1 cellular context compared by ENCODE assay signal in the genomic region with DNA sequence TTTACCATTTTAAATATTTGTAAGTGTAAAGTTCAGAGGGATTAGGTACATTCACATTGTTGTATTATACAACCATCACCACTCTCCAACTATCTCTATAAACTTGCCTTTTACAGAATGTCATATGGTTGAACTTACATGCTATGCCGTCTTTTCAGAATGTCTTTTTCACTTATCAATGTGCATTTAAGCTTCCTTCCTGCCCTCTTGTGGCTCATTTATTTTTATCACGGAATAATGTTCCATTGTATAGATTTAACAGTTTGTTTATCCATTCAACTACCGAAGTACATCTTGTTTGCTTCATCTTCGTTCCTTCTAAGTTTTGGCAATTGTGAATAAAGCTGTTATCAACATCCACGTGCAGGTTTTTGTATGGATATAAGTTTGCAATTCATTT.
TF ChIP-seq lines count a peak whose summit lies in the region.

No MANE protein-coding gene starts in this region.

TF ChIP-seq in HCT116, 20 proteins besides CTCF, POLR2A, EP300 and RAD21 (continued from another document):
- TF ChIP-seq, protein P1, sequence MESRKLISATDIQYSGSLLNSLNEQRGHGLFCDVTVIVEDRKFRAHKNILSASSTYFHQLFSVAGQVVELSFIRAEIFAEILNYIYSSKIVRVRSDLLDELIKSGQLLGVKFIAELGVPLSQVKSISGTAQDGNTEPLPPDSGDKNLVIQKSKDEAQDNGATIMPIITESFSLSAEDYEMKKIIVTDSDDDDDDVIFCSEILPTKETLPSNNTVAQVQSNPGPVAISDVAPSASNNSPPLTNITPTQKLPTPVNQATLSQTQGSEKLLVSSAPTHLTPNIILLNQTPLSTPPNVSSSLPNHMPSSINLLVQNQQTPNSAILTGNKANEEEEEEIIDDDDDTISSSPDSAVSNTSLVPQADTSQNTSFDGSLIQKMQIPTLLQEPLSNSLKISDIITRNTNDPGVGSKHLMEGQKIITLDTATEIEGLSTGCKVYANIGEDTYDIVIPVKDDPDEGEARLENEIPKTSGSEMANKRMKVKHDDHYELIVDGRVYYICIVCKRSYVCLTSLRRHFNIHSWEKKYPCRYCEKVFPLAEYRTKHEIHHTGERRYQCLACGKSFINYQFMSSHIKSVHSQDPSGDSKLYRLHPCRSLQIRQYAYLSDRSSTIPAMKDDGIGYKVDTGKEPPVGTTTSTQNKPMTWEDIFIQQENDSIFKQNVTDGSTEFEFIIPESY (IDR thresholded peaks at IDR 0.05; ENCODE audit: extremely low read depth, insufficient replicate concordance, low read length), result no peak
- TF ChIP-seq YY1 (IDR thresholded peaks at IDR 0.05; ENCODE audit: extremely low read depth, insufficient replicate concordance, low read depth, low read length), result no peak
TF ChIP-seq in HCT116: peak in this region for 0.
